ENCODE assay signal across 8 cellular contexts in genomic region chr12:6778571-6779550, GRCh38. TPM values are rescaled to one million over a fixed set of nuclear protein-coding genes. Genes with fewer than 3 reads are reported as not detected.
DNase-seq lines count a peak whose midpoint lies in the region; ATAC-seq and TF ChIP-seq lines count a peak whose summit lies in the region.

No MANE protein-coding gene starts in this region.

- H3K4me3 ChIP-seq in GM06990 (replicated peaks; ENCODE audit: low read depth, low read length) (peak overlapping the region; percentile 52), upper lobe of right lung (peak overlapping the region; percentile 42)

- TF ChIP-seq CTCF in GM06990 (IDR thresholded peaks at IDR 0.05; ENCODE audit: insufficient read depth, low read length, poor library complexity, severe bottlenecking) (peak; percentile 91), upper lobe of right lung (IDR thresholded peaks at IDR 0.05) (peak; percentile 95)

- H3K9me3 ChIP-seq in upper lobe of right lung = no peaks in the 10 kb centered on the region

- H3K36me3 ChIP-seq in GM06990 (ENCODE audit: control insufficient read depth, insufficient read depth, low read length) = no peaks in the 10 kb centered on the region; the same call in none of the 2 replicates
- no peaks in the 10 kb centered on the region for H3K36me3 ChIP-seq in upper lobe of right lung

- H3K27ac ChIP-seq in upper lobe of right lung = peak overlapping the region; percentile 52

- intact Hi-C loops in left cardiac atrium (cut with DNase I) = loop anchor here (1.0 to 5.0 kb wide), 4 partner anchors 26 to 162 kb away; partner anchors contain the start of gene MLF2 (in 1 of the 2)
- intact Hi-C loops in posterior vena cava (cut with DNase I) = loop anchor here in 1 of 2 donors (2.0 to 5.0 kb wide), 3 partner anchors 26 to 157 kb away; partner anchors contain the start of gene MLF2
- intact Hi-C loops in upper lobe of right lung (cut with DNase I) = no loop called here

- DNase-seq in GM06990 (ENCODE audit: extremely low read depth, insufficient read length) (peak; percentile 86), NCI-H1694 (lab: John Stamatoyannopoulos, UW) (peak; percentile 93), T-helper 1 cell (peak; percentile 77 to 87 (median 86)), amniotic stem cell (lab: John Stamatoyannopoulos, UW) (peak; percentile 85), left cardiac atrium (peak; percentile 95), posterior vena cava (ENCODE audit: low spot score) (peak; percentile 98), upper lobe of right lung (peak; percentile 95)

- H3K27me3 ChIP-seq in GM06990 (replicated peaks; ENCODE audit: control insufficient read depth, insufficient read depth, low read length) = no peaks in the 10 kb centered on the region
- H3K27me3 ChIP-seq in upper lobe of right lung = no peaks in the 10 kb centered on the region

- peak; percentile 79 for ATAC-seq in HG02642 (IDR thresholded peaks at IDR 0.05; ENCODE audit: poor library complexity, unreplicated experiment)
- ATAC-seq in left cardiac atrium = peak; percentile 95 to 96
- ATAC-seq in upper lobe of right lung = peak; percentile 99

- peaks cover 10% of the 10 kb centered on the region for H3K4me1 ChIP-seq in upper lobe of right lung

RNA-seq across cellular contexts. Expression of gene LAG3, which starts 6.5 kb away (rescaled TPM):
- under 1 TPM; 0.62 to 0.97 TPM for total RNA-seq in left cardiac atrium
- 1 to 10 TPM in 1 of 2 donors, under 1 TPM in 1; 0.57 to 1.2 TPM for total RNA-seq in posterior vena cava
- 1.5 TPM for total RNA-seq in upper lobe of right lung

RNA-seq across cellular contexts. Expression of gene CD4, which starts 10.5 kb away (rescaled TPM):
- total RNA-seq in left cardiac atrium (10 to 100 TPM; 11.6 to 24.2 TPM), posterior vena cava (10 to 100 TPM; 12.9 to 36.0 TPM), upper lobe of right lung (67.6 TPM)

RNA-seq across cellular contexts. Expression of gene PTMS, which starts 12.7 kb away (rescaled TPM):
- total RNA-seq in left cardiac atrium (100 to 1,000 TPM; 164 to 189 TPM), posterior vena cava (100 to 1,000 TPM; 373 to 398 TPM), upper lobe of right lung (323 TPM)

RNA-seq across cellular contexts. Expression of gene MLF2, which starts 25.9 kb away (rescaled TPM):
- total RNA-seq in left cardiac atrium (100 to 1,000 TPM; 118 to 149 TPM), posterior vena cava (100 to 1,000 TPM; 106 to 145 TPM), upper lobe of right lung (118 TPM)

RNA-seq across cellular contexts. Expression of gene GPR162, which starts 42.8 kb away (rescaled TPM):
- total RNA-seq in left cardiac atrium (1 to 10 TPM; 5.3 to 8.4 TPM), posterior vena cava (1 to 10 TPM; 3.9 to 5.1 TPM), upper lobe of right lung (17.1 TPM)

Comparison
In these comparisons a context has a peak if more than half of its experiments do, and no peak if none do; other contexts are left out.
1. Peak in every context shown above with its lines: DNase-seq, ATAC-seq, H3K4me3 ChIP-seq and H3K27ac ChIP-seq.